In the genomic region with DNA sequence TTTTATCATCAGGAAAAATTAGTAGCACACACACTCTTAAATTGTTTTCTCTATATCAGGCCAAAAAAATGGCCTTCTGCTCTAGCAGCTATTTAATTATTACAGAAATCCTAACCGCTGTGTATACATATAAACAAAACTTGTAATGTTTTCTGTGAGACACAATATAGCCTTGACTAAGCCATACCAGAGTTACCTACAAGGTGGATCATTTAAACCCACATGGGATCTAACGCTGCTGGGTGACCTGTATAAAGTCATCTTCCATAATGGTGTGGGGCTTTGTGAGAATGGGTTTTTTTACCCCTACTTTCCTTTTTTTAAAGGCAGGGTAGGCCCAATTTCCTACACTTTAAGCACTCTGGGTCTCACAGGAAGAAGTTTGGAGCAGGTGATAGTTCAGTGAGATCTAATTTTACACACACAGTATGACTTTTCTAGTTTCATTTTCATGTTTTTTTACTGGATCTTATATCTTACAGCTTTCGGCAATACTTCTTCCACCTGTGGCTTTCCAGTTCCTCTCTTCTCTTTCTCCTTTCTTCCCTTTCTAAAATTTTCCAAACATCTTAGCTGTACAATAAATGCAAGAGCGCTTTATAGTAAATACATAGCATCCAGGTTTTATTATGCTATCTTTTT, we compare ENCODE assay signal across 11 cellular contexts.
DNase-seq lines count a peak whose midpoint lies in the region; ATAC-seq lines count a peak whose summit lies in the region.
"Had no signal": no experiment of that assay in that cellular context is flagged by ENCODE, and none has a peak within 500 bp of the region (broad histone marks: within the 10 kb centered on the region; RNA-seq: fewer than 3 reads in every experiment).

No MANE protein-coding gene starts in this region.

- H3K36me3 Mint-ChIP-seq in effector memory CD8-positive, alpha-beta T cell (ENCODE audit: insufficient read depth), result no peaks in the 10 kb centered on the region
- H3K36me3 Mint-ChIP-seq: activated naive CD8-positive, alpha-beta T cell had no signal

- H3K27me3 Mint-ChIP-seq in effector memory CD8-positive, alpha-beta T cell, result peaks cover 0 to 16% of the 10 kb centered on the region in 2 donors

- intact Hi-C loops in left colon (cut with DNase I, micrococcal nuclease), result no loop called here

- no peaks in the 10 kb centered on the region for H3K9me3 Mint-ChIP-seq in effector memory CD8-positive, alpha-beta T cell

- DNase-seq in effector memory CD8-positive, alpha-beta T cell, result no peak
- DNase-seq in hippocampal formation (lab: John Stamatoyannopoulos, UW) (no peak), left colon (no peak), cerebellum (ENCODE audit: low spot score) (no peak)
- DNase-seq in activated effector memory CD4-positive, alpha-beta T cell treated with anti-CD3 and anti-CD28 coated beads, Interleukin-2, amount 50 U/mL, for 16 hours, result no peak
- DNase-seq: effector CD4-positive, alpha-beta T cell; NCI-H2029 had no signal

- H3K4me3 Mint-ChIP-seq in effector memory CD8-positive, alpha-beta T cell, result no peak overlapping the region
- H3K4me3 Mint-ChIP-seq: activated naive CD8-positive, alpha-beta T cell had no signal

- H3K27ac Mint-ChIP-seq in effector memory CD8-positive, alpha-beta T cell, result peak overlapping the region; percentile 8 to 70
- H3K27ac Mint-ChIP-seq: activated naive CD8-positive, alpha-beta T cell had no signal

- peak; percentile 69 for ATAC-seq in GM18861 (IDR thresholded peaks at IDR 0.05; ENCODE audit: unreplicated experiment)
- ATAC-seq in GM21447 (IDR thresholded peaks at IDR 0.05; ENCODE audit: unreplicated experiment), result peak; percentile 91
- ATAC-seq in HG03103 (IDR thresholded peaks at IDR 0.05; ENCODE audit: low read depth, unreplicated experiment), result peak; percentile 72
- ATAC-seq in effector memory CD8-positive, alpha-beta T cell (replicated peaks), result no peak
- no peak for ATAC-seq in left colon

- peaks cover 0 to 7% of the 10 kb centered on the region in 2 donors for H3K4me1 Mint-ChIP-seq in effector memory CD8-positive, alpha-beta T cell (ENCODE audit: low read depth in 2 of 2)

Comparison
In these comparisons a context has a peak if more than half of its experiments do, and no peak if none do; other contexts are left out.
1. ATAC-seq: peak in GM18861 (single experiment), GM21447 (single experiment) and HG03103 (single experiment); none in effector memory CD8-positive, alpha-beta T cell (single experiment) and left colon (single experiment).